ENCODE assay signal across 8 cellular contexts in genomic region chr10:30432631-30433285, GRCh38. TPM values are rescaled to one million over a fixed set of nuclear protein-coding genes. Genes with fewer than 3 reads are reported as not detected.
DNase-seq lines count a peak whose midpoint lies in the region; ATAC-seq lines count a peak whose summit lies in the region.

No MANE protein-coding gene starts in this region.

- no peaks in the 10 kb centered on the region for H3K27me3 Mint-ChIP-seq in activated CD4-positive, alpha-beta T cell treated with anti-CD3 and anti-CD28 coated beads for 36 hours
- peaks cover 18 to 37% (median 23%) of the 10 kb centered on the region in 3 donors for H3K27me3 Mint-ChIP-seq in immature natural killer cell (ENCODE audit: low read depth in 3 of 3)

- peak overlapping the region; percentile 92 for H3K4me3 Mint-ChIP-seq in activated CD4-positive, alpha-beta T cell treated with anti-CD3 and anti-CD28 coated beads for 36 hours
- peak overlapping the region; percentile 92 to 99 (median 95) for H3K4me3 Mint-ChIP-seq in immature natural killer cell

- no peak for ATAC-seq in activated CD4-positive, alpha-beta T cell treated with anti-CD3 and anti-CD28 coated beads for 36 hours
- ATAC-seq in HG03097 (IDR thresholded peaks at IDR 0.05; ENCODE audit: low FRiP score, unreplicated experiment), result peak; percentile 8
- ATAC-seq in HG03039 (IDR thresholded peaks at IDR 0.05; ENCODE audit: unreplicated experiment), result no peak

- H3K27ac Mint-ChIP-seq in activated CD4-positive, alpha-beta T cell treated with anti-CD3 and anti-CD28 coated beads for 36 hours, result peak overlapping the region; percentile 72
- peak overlapping the region; percentile 89 to 96 (median 94) for H3K27ac Mint-ChIP-seq in immature natural killer cell

- peaks cover 36% of the 10 kb centered on the region for H3K4me1 ChIP-seq in adipocyte (ENCODE audit: control insufficient read depth, insufficient read depth, low read length)
- peaks cover 27% of the 10 kb centered on the region for H3K4me1 ChIP-seq in stomach smooth muscle (ENCODE audit: control insufficient read depth, insufficient read depth, low read length)

- H3K9me3 ChIP-seq in adipocyte (ENCODE audit: control insufficient read depth, low read length) (no peaks in the 10 kb centered on the region), stomach smooth muscle (ENCODE audit: control insufficient read depth in 2 of 2, low read length in 2 of 2) (no peaks in the 10 kb centered on the region)

- POLR2A ChIA-PET in activated CD4-positive, alpha-beta T cell treated with anti-CD3 and anti-CD28 coated beads for 36 hours (lab: Charles Lee), result interaction anchor here (0.5 to 1.2 kb wide), 2 partner anchors 9 to 14 kb away, joined by 4 to 5 read pairs; no protein-coding TSS in a partner anchor

- H3K36me3 ChIP-seq in adipocyte (ENCODE audit: control insufficient read depth, insufficient read depth, low read length, severe bottlenecking) (peaks cover 9% of the 10 kb centered on the region), stomach smooth muscle (ENCODE audit: control insufficient read depth in 2 of 2, insufficient read depth in 2 of 2, low read length in 2 of 2) (peaks cover 0 to 5% of the 10 kb centered on the region in 2 donors)

- DNase-seq in activated CD4-positive, alpha-beta T cell treated with anti-CD3 and anti-CD28 coated beads for 36 hours, result no peak
- DNase-seq in activated CD4-positive, alpha-beta T cell treated with anti-CD3 and anti-CD28 coated beads for 1 hour, result no peak
- no peak for DNase-seq in adipocyte (ENCODE audit: low read depth)
- DNase-seq in immature natural killer cell, result no peak
- no peak for DNase-seq in Ammon's horn (ENCODE audit: low spot score)

- CTCF ChIA-PET in activated CD4-positive, alpha-beta T cell treated with anti-CD3 and anti-CD28 coated beads for 36 hours (lab: Charles Lee), result interaction anchor here (0.7 to 1.5 kb wide), 2 partner anchors 9 to 15 kb away, joined by 3 to 6 read pairs; no protein-coding TSS in a partner anchor

- H3K27ac ChIP-seq in stomach smooth muscle (ENCODE audit: low read length), result peak overlapping the region; percentile 93

- H3K27me3 ChIP-seq in adipocyte (replicated peaks; ENCODE audit: control insufficient read depth, insufficient read depth, low read length) (no peaks in the 10 kb centered on the region), stomach smooth muscle (ENCODE audit: control insufficient read depth in 1 of 2, insufficient read depth in 2 of 2, low read length in 2 of 2) (no peaks in the 10 kb centered on the region)

- peak overlapping the region; percentile 99 for H3K9ac ChIP-seq in adipocyte (ENCODE audit: low read length)
- peak overlapping the region; percentile 79 to 88 for H3K9ac ChIP-seq in stomach smooth muscle (ENCODE audit: low read length in 2 of 2)

- intact Hi-C loops in activated CD4-positive, alpha-beta T cell treated with anti-CD3 and anti-CD28 coated beads for 36 hours (cut with DNase I, micrococcal nuclease), result loop anchor here (5.0 to 10.0 kb wide), 7 partner anchors 60 to 1898 kb away; partner anchors contain the start of genes KIF5B (in 1 of the 2), WAC (in 1 of the 2) and ZNF438 (in 1 of the 2)

- H3K4me3 ChIP-seq in adipocyte (ENCODE audit: low read length) (peak overlapping the region; percentile 94), stomach smooth muscle (ENCODE audit: low read length in 2 of 2) (peak overlapping the region; percentile 90 to 96)

- H3K4me1 Mint-ChIP-seq in activated CD4-positive, alpha-beta T cell treated with anti-CD3 and anti-CD28 coated beads for 36 hours, result peaks cover 44% of the 10 kb centered on the region
- H3K4me1 Mint-ChIP-seq in immature natural killer cell, result peaks cover 37 to 47% of the 10 kb centered on the region in 2 donors

- no peaks in the 10 kb centered on the region for H3K9me3 Mint-ChIP-seq in activated CD4-positive, alpha-beta T cell treated with anti-CD3 and anti-CD28 coated beads for 36 hours (ENCODE audit: low read depth)
- H3K9me3 Mint-ChIP-seq in immature natural killer cell, result no peaks in the 10 kb centered on the region

- H3K36me3 Mint-ChIP-seq in activated CD4-positive, alpha-beta T cell treated with anti-CD3 and anti-CD28 coated beads for 36 hours (ENCODE audit: low read depth), result peaks cover 12% of the 10 kb centered on the region
- H3K36me3 Mint-ChIP-seq in immature natural killer cell, result peaks cover 4 to 5% (median 5%) of the 10 kb centered on the region in 3 donors

RNA-seq across cellular contexts. Expression of gene MAP3K8, which starts 1.2 kb away (rescaled TPM):
- total RNA-seq in activated CD4-positive, alpha-beta T cell treated with anti-CD3 and anti-CD28 coated beads for 36 hours, result 10 to 100 TPM; 19.9 to 22.9 TPM
- 100 to 1,000 TPM in 2 of 3 donors, 10 to 100 TPM in 1; 62.9 to 154 (median 151) TPM for polyA plus RNA-seq in immature natural killer cell
